10 cellular contexts compared by ENCODE assay signal in the genomic region with DNA sequence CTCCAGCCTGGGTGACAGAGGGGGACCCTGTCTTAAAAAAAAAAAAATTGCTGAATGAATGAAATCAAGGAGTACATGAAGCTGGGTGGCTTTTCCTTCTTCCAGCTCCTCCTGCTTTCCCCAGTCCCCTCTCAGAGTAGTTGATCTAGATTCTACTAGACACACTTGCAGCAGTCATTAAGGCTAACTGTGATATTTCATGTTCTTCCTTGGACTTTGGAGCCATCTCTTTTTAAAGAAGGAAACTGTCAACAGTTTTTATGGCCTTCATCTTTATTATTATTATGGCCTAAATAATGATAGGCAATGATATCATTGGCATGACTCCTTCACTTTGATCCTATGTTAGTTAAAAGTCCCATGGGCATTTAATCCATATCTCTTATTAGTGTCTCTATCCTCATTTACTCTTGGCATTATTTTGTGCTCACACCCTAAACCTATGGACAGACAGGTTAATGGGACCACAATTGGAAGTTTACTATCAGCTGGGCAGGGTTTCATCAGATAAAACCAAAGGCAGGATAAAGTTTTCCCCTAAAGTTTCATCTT. TPM values are rescaled to one million over a fixed set of nuclear protein-coding genes. Genes with fewer than 3 reads are reported as not detected.
"Had no signal": no experiment of that assay in that cellular context is flagged by ENCODE, and none has a peak within 500 bp of the region (broad histone marks: within the 10 kb centered on the region; RNA-seq: fewer than 3 reads in every experiment).

No MANE protein-coding gene starts in this region.

- DNase-seq: GM23248, GOT3, H7 had no signal

- ATAC-seq: HCT116, HepG2 had no signal

- H3K36me3 ChIP-seq: HAP-1 had no signal

- FAIRE-seq: HepG2 had no signal

- H3K27ac ChIP-seq: GM23248, HL-60 had no signal

- H3K4me3 ChIP-seq: GM23248, HAP-1 had no signal

- H3K4me1 ChIP-seq: HAP-1 had no signal

- H3K9me3 ChIP-seq: HAP-1 had no signal

RNA-seq across cellular contexts. Expression of gene C17orf78, which starts 9.7 kb away (rescaled TPM):
- total RNA-seq: GM23248, H4, H7, HepG2, HT1080 had no signal
- polyA plus RNA-seq: GM23248, HepG2, IgD-negative memory B cell had no signal
